2 cellular contexts compared by ENCODE assay signal in genomic region chr17:67049025-67049739, GRCh38.
TF ChIP-seq lines count a peak whose summit lies in the region.

No MANE protein-coding gene starts in this region.

TF ChIP-seq in SK-N-SH, 30 proteins besides CTCF, POLR2A, EP300 and RAD21 (continued from another document):
- TF ChIP-seq PBX3 (IDR thresholded peaks at IDR 0.05), result no peak

TF ChIP-seq in SK-N-SH treated with all-trans-retinoic acid at 6 μM for 48 hours, 23 proteins besides CTCF, POLR2A, EP300 and RAD21 (continued from another document):
- no peak for TF ChIP-seq CSRNP3 (CRISPR knock-in tag; IDR thresholded peaks at IDR 0.05)
TF ChIP-seq in SK-N-SH treated with all-trans-retinoic acid at 6 μM for 48 hours: peak in this region for 0.
